ENCODE assay signal across 1 cellular context in the genomic region with DNA sequence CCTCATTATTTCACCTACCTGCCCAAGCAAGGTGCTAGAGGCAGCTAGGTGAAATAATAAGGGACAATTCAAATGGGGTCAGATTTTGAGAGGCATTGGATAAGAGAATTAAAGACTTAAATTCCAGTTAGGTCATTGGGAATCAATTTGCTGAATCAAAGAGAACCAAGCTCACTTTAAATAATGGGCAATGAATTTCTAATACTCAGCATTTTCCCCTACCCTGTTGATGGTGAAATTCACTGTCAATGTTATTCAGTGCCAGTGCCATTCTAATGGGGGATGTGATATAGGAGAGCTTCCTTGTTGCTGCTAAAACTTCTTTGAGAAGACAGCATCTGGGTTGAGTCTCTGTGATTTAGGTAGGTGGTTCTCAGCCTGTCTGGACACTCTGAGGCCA.
TF ChIP-seq lines count a peak whose summit lies in the region.

No MANE protein-coding gene starts in this region.

TF ChIP-seq in HepG2, 621 proteins besides CTCF, POLR2A, EP300 and RAD21 (continued from another document):
- TF ChIP-seq POGZ (CRISPR knock-in tag; IDR thresholded peaks at IDR 0.05) (no peak), SIX1 (CRISPR knock-in tag; IDR thresholded peaks at IDR 0.05; ENCODE audit: borderline replicate concordance) (no peak)
